In genomic region chr12:98439471-98440164, GRCh38 we compare ENCODE assay signal across 10 cellular contexts.
DNase-seq lines count a peak whose midpoint lies in the region; ATAC-seq and TF ChIP-seq lines count a peak whose summit lies in the region.
"Had no signal": no experiment of that assay in that cellular context is flagged by ENCODE, and none has a peak within 500 bp of the region (broad histone marks: within the 10 kb centered on the region; RNA-seq: fewer than 3 reads in every experiment).

No MANE protein-coding gene starts in this region.

- no peak for TF ChIP-seq POLR2A in gastroesophageal sphincter (IDR thresholded peaks at IDR 0.05)

- intact Hi-C loops in psoas muscle (cut with DNase I) = no loop called here

- TF ChIP-seq CTCF in gastroesophageal sphincter (IDR thresholded peaks at IDR 0.05) (no peak), psoas muscle (IDR thresholded peaks at IDR 0.05) (no peak)

- DNase-seq in GF-D8 (lab: John Stamatoyannopoulos, UW) (peak; percentile 76), UCSD-AML1 (lab: John Stamatoyannopoulos, UW; ENCODE audit: unreplicated experiment) (peak; percentile 46), psoas muscle (no peak), NCI-H2196 (lab: John Stamatoyannopoulos, UW; ENCODE audit: unreplicated experiment) (no peak), NCI-H1417 (lab: John Stamatoyannopoulos, UW) (no peak)
- DNase-seq: activated naive CD4-positive, alpha-beta T cell; NCI-H1694 treated with DMSO at 0.1 percent for 48 hours had no signal

- 34 to 49% methylated on average over 4 to 7 of the region's 7 CpGs for WGBS in gastroesophageal sphincter (ENCODE audit: low coverage in 1 of 2), 2 donors
- 24 to 27% (median 27%) methylated on average over 7 of the region's 7 CpGs for WGBS in psoas muscle, 3 donors

- H3K9me3 ChIP-seq in gastroesophageal sphincter (no peaks in the 10 kb centered on the region), psoas muscle (peaks cover 4% of the 10 kb centered on the region)

- no peaks in the 10 kb centered on the region for H3K27me3 ChIP-seq in gastroesophageal sphincter
- no peaks in the 10 kb centered on the region for H3K27me3 ChIP-seq in psoas muscle (ENCODE audit: insufficient read depth in 3 of 3, low read length in 2 of 3)

- ATAC-seq in gastroesophageal sphincter (peak; percentile 58), psoas muscle (peak in 2 of 4 donors; percentile 30 to 46), GM21390 (IDR thresholded peaks at IDR 0.05; ENCODE audit: unreplicated experiment) (no peak), GM21576 (IDR thresholded peaks at IDR 0.05; ENCODE audit: unreplicated experiment) (no peak)

- H3K36me3 ChIP-seq in gastroesophageal sphincter = no peaks in the 10 kb centered on the region
- no peaks in the 10 kb centered on the region for H3K36me3 ChIP-seq in psoas muscle (ENCODE audit: insufficient read depth in 1 of 2, low read depth in 1 of 2)

- peaks cover 0 to 11% (median 10%) of the 10 kb centered on the region in 3 donors for H3K4me1 ChIP-seq in gastroesophageal sphincter
- peaks cover 7% of the 10 kb centered on the region for H3K4me1 ChIP-seq in psoas muscle

- peak overlapping the region in 3 of 4 donors; percentile 38 to 70 (median 60) for H3K27ac ChIP-seq in gastroesophageal sphincter
- peak overlapping the region; percentile 58 for H3K27ac ChIP-seq in psoas muscle

- no peak overlapping the region for H3K4me3 ChIP-seq in gastroesophageal sphincter
- H3K4me3 ChIP-seq in psoas muscle = no peak overlapping the region

- no peak for TF ChIP-seq EP300 in gastroesophageal sphincter (IDR thresholded peaks at IDR 0.05)

Comparison
In these comparisons a context has a peak if more than half of its experiments do, and no peak if none do; other contexts are left out.
1. DNase-seq: peak in GF-D8 (single experiment) and UCSD-AML1 (single experiment); none in psoas muscle (0 of 2), NCI-H2196 (single experiment) and NCI-H1417 (0 of 3).